In genomic region chrX:99795495-99795894, GRCh38 we compare ENCODE assay signal across 1 cellular context.
TF ChIP-seq lines count a peak whose summit lies in the region.

No MANE protein-coding gene starts in this region.

TF ChIP-seq in WTC11, 78 proteins besides CTCF, POLR2A, EP300 and RAD21 (continued from another document):
- TF ChIP-seq ZNF317 (CRISPR knock-in tag; IDR thresholded peaks at IDR 0.05; ENCODE audit: borderline replicate concordance, low read depth) (no peak), CREB1 (CRISPR knock-in tag; IDR thresholded peaks at IDR 0.05) (no peak), CBFB (CRISPR knock-in tag; IDR thresholded peaks at IDR 0.05; ENCODE audit: low read depth) (no peak), ERG (CRISPR knock-in tag; IDR thresholded peaks at IDR 0.05) (no peak)
- TF ChIP-seq, protein P1, sequence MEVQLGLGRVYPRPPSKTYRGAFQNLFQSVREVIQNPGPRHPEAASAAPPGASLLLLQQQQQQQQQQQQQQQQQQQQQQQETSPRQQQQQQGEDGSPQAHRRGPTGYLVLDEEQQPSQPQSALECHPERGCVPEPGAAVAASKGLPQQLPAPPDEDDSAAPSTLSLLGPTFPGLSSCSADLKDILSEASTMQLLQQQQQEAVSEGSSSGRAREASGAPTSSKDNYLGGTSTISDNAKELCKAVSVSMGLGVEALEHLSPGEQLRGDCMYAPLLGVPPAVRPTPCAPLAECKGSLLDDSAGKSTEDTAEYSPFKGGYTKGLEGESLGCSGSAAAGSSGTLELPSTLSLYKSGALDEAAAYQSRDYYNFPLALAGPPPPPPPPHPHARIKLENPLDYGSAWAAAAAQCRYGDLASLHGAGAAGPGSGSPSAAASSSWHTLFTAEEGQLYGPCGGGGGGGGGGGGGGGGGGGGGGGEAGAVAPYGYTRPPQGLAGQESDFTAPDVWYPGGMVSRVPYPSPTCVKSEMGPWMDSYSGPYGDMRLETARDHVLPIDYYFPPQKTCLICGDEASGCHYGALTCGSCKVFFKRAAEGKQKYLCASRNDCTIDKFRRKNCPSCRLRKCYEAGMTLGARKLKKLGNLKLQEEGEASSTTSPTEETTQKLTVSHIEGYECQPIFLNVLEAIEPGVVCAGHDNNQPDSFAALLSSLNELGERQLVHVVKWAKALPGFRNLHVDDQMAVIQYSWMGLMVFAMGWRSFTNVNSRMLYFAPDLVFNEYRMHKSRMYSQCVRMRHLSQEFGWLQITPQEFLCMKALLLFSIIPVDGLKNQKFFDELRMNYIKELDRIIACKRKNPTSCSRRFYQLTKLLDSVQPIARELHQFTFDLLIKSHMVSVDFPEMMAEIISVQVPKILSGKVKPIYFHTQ (CRISPR knock-in tag; IDR thresholded peaks at IDR 0.05) = no peak
TF ChIP-seq in WTC11: peak in this region for 0.
